In the genomic region with DNA sequence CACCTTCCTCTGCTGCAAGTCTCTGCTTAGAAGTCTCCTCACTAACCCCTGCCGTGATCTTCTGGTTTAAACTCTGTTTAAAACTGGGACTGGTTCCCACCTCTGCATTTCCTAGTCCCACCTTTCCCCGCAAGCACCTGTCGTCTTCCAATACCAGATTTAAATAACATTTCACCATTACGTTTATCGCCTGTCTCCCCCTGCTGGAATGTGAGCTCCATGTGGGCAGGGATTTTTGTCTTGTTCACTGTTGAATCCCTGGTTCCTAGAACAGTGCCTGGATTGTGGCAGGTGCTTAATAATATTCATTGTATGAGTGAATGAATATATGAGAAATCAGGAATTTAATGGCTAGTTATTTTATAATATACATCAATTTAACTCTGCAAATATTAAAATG, we compare ENCODE assay signal across 22 cellular contexts. TPM values are rescaled to one million over a fixed set of nuclear protein-coding genes. Genes with fewer than 3 reads are reported as not detected.
DNase-seq lines count a peak whose midpoint lies in the region; ATAC-seq, FAIRE-seq and TF ChIP-seq lines count a peak whose summit lies in the region.
"Had no signal": no experiment of that assay in that cellular context is flagged by ENCODE, and none has a peak within 500 bp of the region (broad histone marks: within the 10 kb centered on the region; RNA-seq: fewer than 3 reads in every experiment).

No MANE protein-coding gene starts in this region.

- no peak for DNase-seq in BJ (ENCODE audit: low read depth)
- DNase-seq in HFF-Myc (ENCODE audit: extremely low read depth, low read depth) = no peak
- DNase-seq in astrocyte (ENCODE audit: low read depth) = no peak
- no peak for DNase-seq in keratinocyte (ENCODE audit: low read depth, low spot score)
- no peak for DNase-seq in transverse colon
- no peak for DNase-seq in pons (ENCODE audit: low spot score)
- DNase-seq in central memory CD4-positive, alpha-beta T cell = no peak
- DNase-seq: activated CD4-positive, alpha-beta T cell treated with anti-CD3 and anti-CD28 coated beads, Interleukin-2, amount 50 U/mL, for 1 hour; aorta; CD4-positive, CD25-positive, alpha-beta regulatory T cell; effector memory CD8-positive, alpha-beta T cell; left ventricle myocardium superior; NCI-H1417; NCI-H226; stimulated activated naive CD8-positive, alpha-beta T cell treated with anti-CD3 and anti-CD28 coated beads, Interleukin-15, amount 100 ng/mL, for 72 hours had no signal

- ATAC-seq in HG03159 (IDR thresholded peaks at IDR 0.05; ENCODE audit: unreplicated experiment) = no peak
- ATAC-seq: effector memory CD8-positive, alpha-beta T cell; left ventricle myocardium superior; sciatic nerve; stimulated activated naive CD8-positive, alpha-beta T cell treated with anti-CD3 and anti-CD28 coated beads, Interleukin-15, amount 100 ng/mL, for 72 hours had no signal

- peak; percentile 20; the same call in 1 of the 2 replicates for TF ChIP-seq CTCF in BJ (IDR thresholded peaks at IDR 0.05; ENCODE audit: insufficient read depth, low read depth, low read length)
- peak; percentile 25 for TF ChIP-seq CTCF in HFF-Myc (IDR thresholded peaks at IDR 0.05; ENCODE audit: low read depth, low read length, missing control alignments)
- TF ChIP-seq CTCF in astrocyte (IDR thresholded peaks at IDR 0.05; ENCODE audit: insufficient read depth, low read depth, low read length) = peak; percentile 18
- TF ChIP-seq CTCF in keratinocyte (optimal IDR thresholded peaks at IDR 0.05 in 1 of 3, IDR thresholded peaks at IDR 0.05 in 1 of 3, conservative IDR thresholded peaks at IDR 0.05 in 1 of 3; ENCODE audit: extremely low read depth in 1 of 3, insufficient read depth in 2 of 3, low read length in 3 of 3) = peak; percentile 24 to 50 (median 32)
- no peak for TF ChIP-seq CTCF in transverse colon (IDR thresholded peaks at IDR 0.05)

- H3K79me2 ChIP-seq in astrocyte (ENCODE audit: insufficient read depth, low read length) (no peaks in the 10 kb centered on the region), keratinocyte (ENCODE audit: control insufficient read depth, insufficient read depth, low read length) (no peaks in the 10 kb centered on the region)

- no peak overlapping the region for H3K27ac Mint-ChIP-seq in astrocyte (ENCODE audit: unreplicated experiment)
- H3K27ac Mint-ChIP-seq: activated T-helper 2 cell treated with anti-CD3 and anti-CD28 coated beads, Interferon-gamma antibody, Interleukin-2, Interleukin-4, amounts not matched to agents 10 μg/mL and 5 μg/mL and 100 μg/mL, durations not matched to agents 14 hours and 24 hours and 36 hours; CD4-positive, CD25-positive, alpha-beta regulatory T cell; effector memory CD8-positive, alpha-beta T cell; nephron; stimulated activated naive CD8-positive, alpha-beta T cell treated with anti-CD3 and anti-CD28 coated beads, Interleukin-15, amount 100 ng/mL, for 72 hours had no signal

- intact Hi-C loops in transverse colon (cut with DNase I; ENCODE audit: low total_unique reads) = no loop called here

- dilution Hi-C loops in keratinocyte (cut with MboI; ENCODE audit: extremely low pct_ligation_motif_present, low sequenced_read_pairs) = no loop called here

- POLR2A ChIA-PET in BJ (lab: Charles Lee) = no interaction called here

- H3K4me3 ChIP-seq in BJ (ENCODE audit: low read depth, low read length) (no peak overlapping the region), HFF-Myc (replicated peaks; ENCODE audit: low read depth, low read length) (no peak overlapping the region), astrocyte (ENCODE audit: insufficient read depth, low read depth, low read length) (no peak overlapping the region), keratinocyte (ENCODE audit: control insufficient read depth in 2 of 3, extremely low read depth in 1 of 3, insufficient read depth in 2 of 3, low read depth in 1 of 3, low read length in 3 of 3) (no peak overlapping the region), transverse colon (no peak overlapping the region)
- H3K4me3 ChIP-seq: HAP-1 had no signal

- no peak for TF ChIP-seq POLR2A in transverse colon (IDR thresholded peaks at IDR 0.05)

- no peaks in the 10 kb centered on the region for H3K9me1 ChIP-seq in keratinocyte (ENCODE audit: control insufficient read depth, extremely low read depth, insufficient read depth, low read length)

- TF ChIP-seq EP300 in transverse colon (IDR thresholded peaks at IDR 0.05; ENCODE audit: low read depth) = no peak

- peaks cover 4% of the 10 kb centered on the region for H3K36me3 Mint-ChIP-seq in astrocyte (ENCODE audit: low read depth, unreplicated experiment)
- H3K36me3 Mint-ChIP-seq: CD4-positive, CD25-positive, alpha-beta regulatory T cell had no signal

- H3K4me3 Mint-ChIP-seq in astrocyte (ENCODE audit: unreplicated experiment) = no peak overlapping the region
- H3K4me3 Mint-ChIP-seq: CD4-positive, CD25-positive, alpha-beta regulatory T cell; effector memory CD8-positive, alpha-beta T cell; nephron; stimulated activated naive CD8-positive, alpha-beta T cell treated with anti-CD3 and anti-CD28 coated beads, Interleukin-15, amount 100 ng/mL, for 72 hours had no signal

- H3K4me2 ChIP-seq in astrocyte (ENCODE audit: low read length) (no peak overlapping the region), keratinocyte (ENCODE audit: control insufficient read depth, extremely low read depth, insufficient read depth, low read depth, low read length) (no peak overlapping the region)

- H2AFZ ChIP-seq in astrocyte (ENCODE audit: low read depth, low read length) (no peak overlapping the region), keratinocyte (ENCODE audit: control insufficient read depth, low read length) (no peak overlapping the region)

- peaks cover 17% of the 10 kb centered on the region for H3K27me3 Mint-ChIP-seq in astrocyte (ENCODE audit: low read depth, unreplicated experiment)

- H3K27ac ChIP-seq in astrocyte (ENCODE audit: low read depth, low read length) (no peak overlapping the region), keratinocyte (ENCODE audit: control insufficient read depth, insufficient read depth, low read length) (no peak overlapping the region), transverse colon (no peak overlapping the region)

- H3K27me3 ChIP-seq in BJ (ENCODE audit: control insufficient read depth, insufficient read depth, low read length) (no peaks in the 10 kb centered on the region), astrocyte (ENCODE audit: insufficient read depth, low read length) (peaks cover 2% of the 10 kb centered on the region), keratinocyte (ENCODE audit: control insufficient read depth, extremely low read depth, insufficient read depth, low read length) (peaks cover 4% of the 10 kb centered on the region), transverse colon (no peaks in the 10 kb centered on the region)

- peaks cover 2% of the 10 kb centered on the region for H3K4me1 Mint-ChIP-seq in astrocyte (ENCODE audit: low read depth, unreplicated experiment)
- H3K4me1 Mint-ChIP-seq: nephron had no signal

- no peaks in the 10 kb centered on the region for H4K20me1 ChIP-seq in astrocyte (ENCODE audit: insufficient read depth, low read length)
- no peaks in the 10 kb centered on the region for H4K20me1 ChIP-seq in keratinocyte (ENCODE audit: control insufficient read depth, extremely low read depth, insufficient read depth, low read length)

- H3K36me3 ChIP-seq in BJ (ENCODE audit: control insufficient read depth, insufficient read depth, low read length) (no peaks in the 10 kb centered on the region), astrocyte (ENCODE audit: insufficient read depth, low read length) (no peaks in the 10 kb centered on the region), keratinocyte (ENCODE audit: control insufficient read depth in 2 of 2, extremely low read depth in 1 of 2, insufficient read depth in 2 of 2, low read length in 2 of 2) (no peaks in the 10 kb centered on the region), transverse colon (no peaks in the 10 kb centered on the region)
- H3K36me3 ChIP-seq: HAP-1 had no signal

- no peak overlapping the region for H3K9ac ChIP-seq in astrocyte (ENCODE audit: low read length)
- H3K9ac ChIP-seq in keratinocyte (ENCODE audit: control insufficient read depth, extremely low read depth, insufficient read depth, low read length) = no peak overlapping the region

- in situ Hi-C loops in transverse colon (cut with MboI; ENCODE audit: low pct_ligation_motif_present in 1 of 4, low pct_unique_long_range_greater_than_20kb in 1 of 4, low sequenced_read_pairs in 3 of 4) = no loop called here

- WGBS in transverse colon (ENCODE audit: low coverage in 1 of 2), 2 donors = 78 to 80% methylated on average over 3 to 5 of the region's 5 CpGs

- peaks cover 5% of the 10 kb centered on the region for H3K4me1 ChIP-seq in astrocyte (ENCODE audit: insufficient read depth, low read length)
- no peaks in the 10 kb centered on the region for H3K4me1 ChIP-seq in keratinocyte (ENCODE audit: control insufficient read depth, extremely low read depth, insufficient read depth, low read length)
- H3K4me1 ChIP-seq in transverse colon = no peaks in the 10 kb centered on the region

- CTCF ChIA-PET in BJ (lab: Yijun Ruan, JAX) = interaction anchor here (0.9 kb wide), 1 partner anchor 9 kb away, joined by 3 read pairs; no protein-coding TSS in a partner anchor

- H3K9me3 Mint-ChIP-seq in astrocyte (ENCODE audit: unreplicated experiment) = no peaks in the 10 kb centered on the region
- H3K9me3 Mint-ChIP-seq: activated T-helper 2 cell treated with anti-CD3 and anti-CD28 coated beads, Interferon-gamma antibody, Interleukin-2, Interleukin-4, amounts not matched to agents 10 μg/mL and 5 μg/mL and 100 μg/mL, durations not matched to agents 14 hours and 24 hours and 36 hours; CD4-positive, CD25-positive, alpha-beta regulatory T cell; effector memory CD8-positive, alpha-beta T cell; nephron; stimulated activated naive CD8-positive, alpha-beta T cell treated with anti-CD3 and anti-CD28 coated beads, Interleukin-15, amount 100 ng/mL, for 72 hours had no signal

- no peak for FAIRE-seq in astrocyte (lab: Jason Lieb, UNC)
- no peak for FAIRE-seq in keratinocyte (lab: Jason Lieb, UNC)
- FAIRE-seq: HTR-8/SVneo had no signal

- H3K9me3 ChIP-seq in astrocyte (ENCODE audit: insufficient read depth, low read depth, low read length) = no peaks in the 10 kb centered on the region
- H3K9me3 ChIP-seq in keratinocyte (ENCODE audit: control insufficient read depth, low read depth, low read length) = no peaks in the 10 kb centered on the region
- H3K9me3 ChIP-seq in transverse colon = no peaks in the 10 kb centered on the region
- H3K9me3 ChIP-seq: HAP-1 had no signal

RNA-seq across cellular contexts. Expression of a gene that starts 2.7 kb away (rescaled TPM):
- polyA plus RNA-seq in BJ (2011; rRNA removed) = 0.20 and 0.33 TPM in 2 replicates
- 0.14 TPM in 1 of 2 replicates, not detected in the other for polyA minus RNA-seq in BJ (2011; rRNA and poly(A)+ RNA removed)
- total RNA-seq in astrocyte = 0.45 and 0.79 TPM in 2 replicates
- not detected in 3 replicates for polyA plus RNA-seq in keratinocyte
- not detected for polyA plus RNA-seq in keratinocyte (2011; ENCODE audit: low read depth)
- not detected in 2 replicates for polyA plus RNA-seq in keratinocyte (2011; cell fraction: cytosol; rRNA removed)
- polyA plus RNA-seq in keratinocyte (2011; cell fraction: nucleus; rRNA removed) = not detected in 2 replicates
- 0.13 TPM in 1 of 2 replicates, not detected in the other for polyA plus RNA-seq in keratinocyte (2012; ENCODE audit: low replicate concordance)
- polyA minus RNA-seq in keratinocyte = not detected in 3 replicates
- polyA minus RNA-seq in keratinocyte (2011; cell fraction: cytosol; rRNA and poly(A)+ RNA removed) = not detected
- polyA minus RNA-seq in keratinocyte (2011; cell fraction: nucleus; rRNA and poly(A)+ RNA removed) = not detected in 2 replicates
- not detected for total RNA-seq in transverse colon
- total RNA-seq: aorta; CD4-positive, CD25-positive, alpha-beta regulatory T cell; left ventricle myocardium superior; sciatic nerve; T-helper 1 cell treated with Interleukin-12 subunit alpha and Interleukin-12 subunit beta and Interleukin-4 antibody, amounts not matched to agents 30 ng/mL and 1 ng/mL, for 36 hours had no signal
- polyA plus RNA-seq: aorta; CD4-positive, CD25-positive, alpha-beta regulatory T cell had no signal

RNA-seq across cellular contexts. Expression of a gene that starts 18.9 kb away (rescaled TPM):
- polyA plus RNA-seq in BJ (2011; rRNA removed) (0.40 and 0.58 TPM in 2 replicates), keratinocyte (0.08 to 0.28 TPM (median 0.17 TPM) in 3 replicates)
- 0.21 TPM in 1 of 2 replicates, not detected in the other for polyA minus RNA-seq in BJ (2011; rRNA and poly(A)+ RNA removed)
- total RNA-seq in astrocyte (2.0 and 2.3 TPM in 2 replicates), transverse colon (1 to 10 TPM in 2 of 4 donors, under 1 TPM in 1, not detected in 1; 0.55 to 9.7 (median 1.1) TPM)
- polyA plus RNA-seq in keratinocyte (2011; ENCODE audit: low read depth) = 3.1 TPM
- polyA plus RNA-seq in keratinocyte (2011; cell fraction: cytosol; rRNA removed) = 0.06 TPM in 2 replicates
- 0.64 and 0.87 TPM in 2 replicates for polyA plus RNA-seq in keratinocyte (2011; cell fraction: nucleus; rRNA removed)
- 2.3 TPM in 1 of 2 replicates, not detected in the other for polyA plus RNA-seq in keratinocyte (2012; ENCODE audit: low replicate concordance)
- 0.38 TPM in 1 of 3 replicates, not detected in the others for polyA minus RNA-seq in keratinocyte
- not detected for polyA minus RNA-seq in keratinocyte (2011; cell fraction: cytosol; rRNA and poly(A)+ RNA removed)
- 0.53 and 1.1 TPM in 2 replicates for polyA minus RNA-seq in keratinocyte (2011; cell fraction: nucleus; rRNA and poly(A)+ RNA removed)

RNA-seq across cellular contexts. Expression of a gene that starts 33.4 kb away (rescaled TPM):
- 0.51 and 0.70 TPM in 2 replicates for polyA plus RNA-seq in BJ (2011; rRNA removed)
- 0.41 and 0.47 TPM in 2 replicates for polyA minus RNA-seq in BJ (2011; rRNA and poly(A)+ RNA removed)
- 3.3 and 5.3 TPM in 2 replicates for total RNA-seq in astrocyte
- polyA plus RNA-seq in keratinocyte = 8.1 to 15.3 TPM (median 11.8 TPM) in 3 replicates
- polyA plus RNA-seq in keratinocyte (2011; ENCODE audit: low read depth) = 12.2 TPM
- 13.0 and 15.4 TPM in 2 replicates for polyA plus RNA-seq in keratinocyte (2011; cell fraction: cytosol; rRNA removed)
- 10.5 and 13.5 TPM in 2 replicates for polyA plus RNA-seq in keratinocyte (2011; cell fraction: nucleus; rRNA removed)
- 26.2 and 34.7 TPM in 2 replicates for polyA plus RNA-seq in keratinocyte (2012; ENCODE audit: low replicate concordance)
- 6.5 to 23.7 TPM (median 8.9 TPM) in 3 replicates for polyA minus RNA-seq in keratinocyte
- polyA minus RNA-seq in keratinocyte (2011; cell fraction: cytosol; rRNA and poly(A)+ RNA removed) = 18.4 TPM
- polyA minus RNA-seq in keratinocyte (2011; cell fraction: nucleus; rRNA and poly(A)+ RNA removed) = 11.6 and 14.6 TPM in 2 replicates
- 10 to 100 TPM; 26.1 to 96.9 (median 43.2) TPM for total RNA-seq in transverse colon
- total RNA-seq: CD4-positive, CD25-positive, alpha-beta regulatory T cell had no signal

RNA-seq across cellular contexts. Expression of a gene that starts 41.8 kb away (rescaled TPM):
- 26.4 and 43.3 TPM in 2 replicates for polyA plus RNA-seq in BJ (2011; rRNA removed)
- 6.0 and 7.4 TPM in 2 replicates for polyA minus RNA-seq in BJ (2011; rRNA and poly(A)+ RNA removed)
- 32.1 and 32.5 TPM in 2 replicates for total RNA-seq in astrocyte
- 44.9 to 80.1 TPM (median 59.5 TPM) in 3 replicates for polyA plus RNA-seq in keratinocyte
- polyA plus RNA-seq in keratinocyte (2011; ENCODE audit: low read depth) = 21.9 TPM
- 44.6 and 83.1 TPM in 2 replicates for polyA plus RNA-seq in keratinocyte (2011; cell fraction: cytosol; rRNA removed)
- 21.9 and 27.8 TPM in 2 replicates for polyA plus RNA-seq in keratinocyte (2011; cell fraction: nucleus; rRNA removed)
- 29.9 and 53.5 TPM in 2 replicates for polyA plus RNA-seq in keratinocyte (2012; ENCODE audit: low replicate concordance)
- polyA minus RNA-seq in keratinocyte = 5.9 to 32.7 TPM (median 13.5 TPM) in 3 replicates
- 16.1 TPM for polyA minus RNA-seq in keratinocyte (2011; cell fraction: cytosol; rRNA and poly(A)+ RNA removed)
- 7.9 and 15.9 TPM in 2 replicates for polyA minus RNA-seq in keratinocyte (2011; cell fraction: nucleus; rRNA and poly(A)+ RNA removed)
- total RNA-seq in transverse colon = 10 to 100 TPM; 23.6 to 75.4 (median 24.6) TPM

Comparison
In these comparisons a context has a peak if more than half of its experiments do, and no peak if none do; other contexts are left out.
1. CTCF ChIP-seq: peak in BJ (single experiment), HFF-Myc (single experiment), astrocyte (single experiment) and keratinocyte (3 of 3); none in transverse colon (0 of 5).